In genomic region chr12:55715833-55716581, GRCh38 we compare ENCODE assay signal across 8 cellular contexts. TPM values are rescaled to one million over a fixed set of nuclear protein-coding genes. Genes with fewer than 3 reads are reported as not detected.
DNase-seq lines count a peak whose midpoint lies in the region; ATAC-seq and TF ChIP-seq lines count a peak whose summit lies in the region.

Gene BLOC1S1 (plus strand): TSS chr12:55716046. CDS start chr12:55716052, 6 bp downstream.

- peak within 1 kb of the TSS; percentile 91 for H3K4me3 Mint-ChIP-seq in activated CD4-positive, alpha-beta T cell treated with anti-CD3 and anti-CD28 coated beads, Interleukin-2, amount 10 ng/mL, durations not matched to agents 7 days and 5 days

- H3K4me1 Mint-ChIP-seq in activated CD4-positive, alpha-beta T cell treated with anti-CD3 and anti-CD28 coated beads, Interleukin-2, amount 10 ng/mL, durations not matched to agents 7 days and 5 days = peaks cover 46% of the 10 kb centered on the region

- peaks cover 17% of the 10 kb centered on the region for H3K27me3 Mint-ChIP-seq in activated CD4-positive, alpha-beta T cell treated with anti-CD3 and anti-CD28 coated beads, Interleukin-2, amount 10 ng/mL, durations not matched to agents 7 days and 5 days

- DNase-seq in C1 segment of cervical spinal cord (lab: John Stamatoyannopoulos, UW) (peak; percentile 44 to 91 (median 84)), NCI-H69 (lab: John Stamatoyannopoulos, UW) (peak; percentile 99), coronary artery (ENCODE audit: low spot score) (peak; percentile 95), left kidney (ENCODE audit: low read depth, low spot score) (peak; percentile 98)
- peak; percentile 95 for DNase-seq in activated CD4-positive, alpha-beta T cell treated with anti-CD3 and anti-CD28 coated beads, Interleukin-2, amount 10 ng/mL, durations not matched to agents 7 days and 5 days
- DNase-seq in stimulated activated CD4-positive, alpha-beta T cell treated with anti-CD3 and anti-CD28 coated beads, Interleukin-2, amount 100 ng/mL, for 24 hours = peak; percentile 96 to 98

- H3K27ac ChIP-seq in coronary artery = peak within 1 kb of the TSS; percentile 73 to 96

- H3K36me3 Mint-ChIP-seq in activated CD4-positive, alpha-beta T cell treated with anti-CD3 and anti-CD28 coated beads, Interleukin-2, amount 10 ng/mL, durations not matched to agents 7 days and 5 days (ENCODE audit: low read depth) = peaks cover 26% of the 10 kb centered on the region

- POLR2A ChIA-PET in activated CD4-positive, alpha-beta T cell treated with anti-CD3 and anti-CD28 coated beads, Interleukin-2, amount 10 ng/mL, durations not matched to agents 7 days and 5 days (lab: Charles Lee) = interaction anchor here (1.0 kb wide), 2 partner anchors 9 to 10 kb away, joined by 4 to 5 read pairs; no protein-coding TSS in a partner anchor

- CTCF ChIA-PET in activated CD4-positive, alpha-beta T cell treated with anti-CD3 and anti-CD28 coated beads, Interleukin-2, amount 10 ng/mL, durations not matched to agents 7 days and 5 days (lab: Charles Lee) = interaction anchor here (0.8 to 9.0 kb wide), 11 partner anchors 9 to 1396 kb away, joined by 3 to 75 read pairs (median 4); partner anchors contain the start of gene CD63

- peak; percentile 82 for ATAC-seq in GM19351 (IDR thresholded peaks at IDR 0.05; ENCODE audit: unreplicated experiment)
- ATAC-seq in HG03520 (IDR thresholded peaks at IDR 0.05; ENCODE audit: unreplicated experiment) = peak; percentile 84

- peak within 1 kb of the TSS; percentile 83 for H3K4me3 ChIP-seq in coronary artery

- peak within 1 kb of the TSS; percentile 95 for H3K27ac Mint-ChIP-seq in activated CD4-positive, alpha-beta T cell treated with anti-CD3 and anti-CD28 coated beads, Interleukin-2, amount 10 ng/mL, durations not matched to agents 7 days and 5 days

- no peaks in the 10 kb centered on the region for H3K9me3 Mint-ChIP-seq in activated CD4-positive, alpha-beta T cell treated with anti-CD3 and anti-CD28 coated beads, Interleukin-2, amount 10 ng/mL, durations not matched to agents 7 days and 5 days

- no peak for TF ChIP-seq CTCF in coronary artery (IDR thresholded peaks at IDR 0.05)

RNA-seq across cellular contexts. Expression of gene BLOC1S1, which starts in this region (rescaled TPM):
- total RNA-seq in activated CD4-positive, alpha-beta T cell treated with anti-CD3 and anti-CD28 coated beads, Interleukin-2, amount 10 ng/mL, durations not matched to agents 7 days and 5 days = 100 to 1,000 TPM; 164 to 181 TPM

Comparison
In these comparisons a context has a peak if more than half of its experiments do, and no peak if none do; other contexts are left out.
1. Peak in every context shown above with its lines: DNase-seq, ATAC-seq, H3K4me3 ChIP-seq and H3K27ac ChIP-seq.